ENCODE assay signal across 6 cellular contexts in genomic region chr7:143709895-143710294, GRCh38. TPM values are rescaled to one million over a fixed set of nuclear protein-coding genes. Genes with fewer than 3 reads are reported as not detected.
"Had no signal": no experiment of that assay in that cellular context is flagged by ENCODE, and none has a peak within 500 bp of the region (broad histone marks: within the 10 kb centered on the region; RNA-seq: fewer than 3 reads in every experiment).

No MANE protein-coding gene starts in this region.

RNA-seq across cellular contexts. Expression of gene CTAGE6, which starts 47.6 kb away (rescaled TPM):
- total RNA-seq: H4, H7, HepG2, HT1080 had no signal
- polyA plus RNA-seq: GM23248, IgD-negative memory B cell had no signal
